Comparison of ENCODE assay signal across 17 cellular contexts in genomic region chr4:945274-946102, GRCh38. TPM values are rescaled to one million over a fixed set of nuclear protein-coding genes. Genes with fewer than 3 reads are reported as not detected.
DNase-seq lines count a peak whose midpoint lies in the region; TF ChIP-seq lines count a peak whose summit lies in the region.
"Had no signal": no experiment of that assay in that cellular context is flagged by ENCODE, and none has a peak within 500 bp of the region (broad histone marks: within the 10 kb centered on the region; RNA-seq: fewer than 3 reads in every experiment).

No MANE protein-coding gene starts in this region.

- no peak overlapping the region for H3K4ac ChIP-seq in mesenchymal stem cell (ENCODE audit: low read depth in 1 of 2, low read length in 2 of 2)

- BruUV-seq in Caco-2 (replicated peaks; lab: Mats Ljungman, UMichigan): no TSS peak

- TF ChIP-seq CTCF in Caco-2 (IDR thresholded peaks at IDR 0.05; ENCODE audit: insufficient read depth in 1 of 2, low read depth in 1 of 2, low read length in 1 of 2, severe bottlenecking in 1 of 2, unreplicated experiment in 1 of 2) (no peak), astrocyte of the spinal cord (IDR thresholded peaks at IDR 0.05; ENCODE audit: low read depth, low read length) (no peak)

- intact Hi-C loops in Caco-2 (cut with micrococcal nuclease; ENCODE audit: unreplicated experiment): no loop called here

- H3K23ac ChIP-seq in mesenchymal stem cell (ENCODE audit: low read length in 2 of 2): no peak overlapping the region

- H3K36me3 ChIP-seq in Caco-2 (ENCODE audit: control insufficient read depth, insufficient read depth, low read length) (no peaks in the 10 kb centered on the region), mesenchymal stem cell (ENCODE audit: control insufficient read depth in 1 of 2, insufficient read depth in 2 of 2, low read depth in 1 of 2, low read length in 2 of 2) (peaks cover 4 to 14% of the 10 kb centered on the region in 2 experiments)

- H3K18ac ChIP-seq in mesenchymal stem cell (ENCODE audit: low read depth in 1 of 2, low read length in 2 of 2): peak overlapping the region in 1 of 2 experiments; percentile 30

- no peak overlapping the region for H2AFZ ChIP-seq in mesenchymal stem cell (ENCODE audit: low read depth, low read length)
- H2AFZ ChIP-seq: PC-9 had no signal

- H3K4me3 ChIP-seq in Caco-2 (ENCODE audit: low read depth, low read length): no peak overlapping the region
- peak overlapping the region; percentile 3 for H3K4me3 ChIP-seq in astrocyte of the spinal cord (ENCODE audit: low read depth, low read length)
- no peak overlapping the region for H3K4me3 ChIP-seq in mesenchymal stem cell (ENCODE audit: insufficient read depth in 1 of 2, low read depth in 1 of 2, low read length in 2 of 2)
- H3K4me3 ChIP-seq: PC-9 had no signal

- no peak overlapping the region for H2AK5ac ChIP-seq in mesenchymal stem cell (ENCODE audit: low read length, severe bottlenecking)

- H4K8ac ChIP-seq in mesenchymal stem cell (ENCODE audit: low read length): no peak overlapping the region

- CTCF ChIA-PET in Caco-2 (lab: Charles Lee): no interaction called here

- H4K91ac ChIP-seq in mesenchymal stem cell (ENCODE audit: low read length): peak overlapping the region; percentile 46

- H3K4me1 ChIP-seq in Caco-2 (no peaks in the 10 kb centered on the region), mesenchymal stem cell (ENCODE audit: control insufficient read depth, insufficient read depth, low read depth, low read length) (peaks cover 22% of the 10 kb centered on the region)
- H3K4me1 ChIP-seq: foreskin keratinocyte had no signal

- H2BK15ac ChIP-seq in mesenchymal stem cell (ENCODE audit: low read depth, poor library complexity, severe bottlenecking): no peak overlapping the region

- no peaks in the 10 kb centered on the region for H3K27me3 Mint-ChIP-seq in Caco-2 (ENCODE audit: insufficient read depth, unreplicated experiment)
- H3K27me3 Mint-ChIP-seq: naive thymus-derived CD4-positive, alpha-beta T cell; T-cell had no signal

- DNase-seq in Caco-2 (no peak), astrocyte of the spinal cord (ENCODE audit: low read depth, low spot score) (no peak), mesenchymal stem cell (peak; percentile 14), cerebellar nuclear complex (lab: John Stamatoyannopoulos, UW) (no peak), KBM-7 (no peak), medulla oblongata (ENCODE audit: extremely low spot score) (no peak)
- DNase-seq: activated CD4-positive, alpha-beta T cell treated with anti-CD3 and anti-CD28 coated beads for 1 hour; activated T-cell treated with anti-CD3 and anti-CD28 coated beads for 4 hours; amygdala; DMS153; effector CD4-positive, alpha-beta T cell; foreskin keratinocyte; naive thymus-derived CD4-positive, alpha-beta T cell; NCI-H1105; NCI-H345; PC-9 had no signal

- no peaks in the 10 kb centered on the region for H3K9me3 Mint-ChIP-seq in Caco-2 (ENCODE audit: unreplicated experiment)
- H3K9me3 Mint-ChIP-seq: T-cell had no signal

- H2BK120ac ChIP-seq in mesenchymal stem cell (ENCODE audit: low read depth, low read length): no peak overlapping the region

- H3K9me3 ChIP-seq in Caco-2 (no peaks in the 10 kb centered on the region), mesenchymal stem cell (ENCODE audit: control insufficient read depth, low read length) (no peaks in the 10 kb centered on the region)

- peaks cover 26% of the 10 kb centered on the region for H3K79me1 ChIP-seq in mesenchymal stem cell (replicated peaks; ENCODE audit: low read length, poor library complexity, severe bottlenecking)

- no peak overlapping the region for H3K27ac ChIP-seq in mesenchymal stem cell (ENCODE audit: low read length, poor library complexity, severe bottlenecking)
- H3K27ac ChIP-seq: foreskin keratinocyte, PC-9 had no signal

- no peak overlapping the region for H2BK12ac ChIP-seq in mesenchymal stem cell (ENCODE audit: low read length in 2 of 2)

- H3K36me3 Mint-ChIP-seq in Caco-2 (ENCODE audit: insufficient read depth, unreplicated experiment): no peaks in the 10 kb centered on the region

- H3K27ac Mint-ChIP-seq in Caco-2 (ENCODE audit: unreplicated experiment): peak overlapping the region; percentile 18
- H3K27ac Mint-ChIP-seq: naive thymus-derived CD4-positive, alpha-beta T cell; T-cell had no signal

- POLR2A ChIA-PET in Caco-2 (lab: Charles Lee): no interaction called here

- H2BK5ac ChIP-seq in mesenchymal stem cell (ENCODE audit: low read depth, low read length, poor library complexity, severe bottlenecking): no peak overlapping the region

- no peaks in the 10 kb centered on the region for H3K27me3 ChIP-seq in Caco-2 (replicated peaks; ENCODE audit: control insufficient read depth, insufficient read depth, low read length)
- H3K27me3 ChIP-seq in mesenchymal stem cell (ENCODE audit: control insufficient read depth in 1 of 2, insufficient read depth in 1 of 2, low read length in 2 of 2): peaks cover 0 to 4% of the 10 kb centered on the region in 2 experiments

- in situ Hi-C loops in astrocyte of the spinal cord (cut with HindIII; ENCODE audit: low sequenced_read_pairs): no loop called here
- in situ Hi-C loops in KBM-7 (cut with MboI; ENCODE audit: low pct_unique_long_range_greater_than_20kb, low sequenced_read_pairs): no loop called here

- peaks cover 7% of the 10 kb centered on the region for H3K4me1 Mint-ChIP-seq in Caco-2 (ENCODE audit: low read depth, unreplicated experiment)

- no peak overlapping the region for H3K14ac ChIP-seq in mesenchymal stem cell (ENCODE audit: low read length in 2 of 2)

- no peak overlapping the region for H3K4me3 Mint-ChIP-seq in Caco-2 (ENCODE audit: unreplicated experiment)

- WGBS in mesenchymal stem cell: 25% methylated on average over 23 of the region's 28 CpGs

- peak overlapping the region; percentile 54 for H3K4me2 ChIP-seq in mesenchymal stem cell (ENCODE audit: low read length, poor library complexity, severe bottlenecking)
- H3K4me2 ChIP-seq: PC-9 had no signal

- no peak overlapping the region for H3K9ac ChIP-seq in mesenchymal stem cell (ENCODE audit: low read length)

RNA-seq across cellular contexts. Expression of gene TMEM175, which starts 13.2 kb away (rescaled TPM):
- total RNA-seq in Caco-2 (2022): 22.3 and 30.2 TPM in 2 replicates
- polyA plus RNA-seq in mesenchymal stem cell (2013, experiment 1 of 2): 20.5 TPM
- 23.0 TPM for polyA plus RNA-seq in mesenchymal stem cell (2013, experiment 2 of 2)

RNA-seq across cellular contexts. Expression of gene GAK, which starts 13.4 kb away (rescaled TPM):
- 126 TPM in 2 replicates for total RNA-seq in Caco-2 (2022)
- 65.4 TPM for polyA plus RNA-seq in mesenchymal stem cell (2013, experiment 1 of 2)
- polyA plus RNA-seq in mesenchymal stem cell (2013, experiment 2 of 2): 63.5 TPM

RNA-seq across cellular contexts. Expression of gene DGKQ, which starts 27.9 kb away (rescaled TPM):
- total RNA-seq in Caco-2 (2022): 13.9 and 14.1 TPM in 2 replicates
- 5.2 TPM for polyA plus RNA-seq in mesenchymal stem cell (2013, experiment 1 of 2)
- polyA plus RNA-seq in mesenchymal stem cell (2013, experiment 2 of 2): 5.1 TPM

RNA-seq across cellular contexts. Expression of gene IDUA, which starts 41.4 kb away (rescaled TPM):
- 26.4 and 26.9 TPM in 2 replicates for total RNA-seq in Caco-2 (2022)
- 14.5 TPM for polyA plus RNA-seq in mesenchymal stem cell (2013, experiment 1 of 2)
- polyA plus RNA-seq in mesenchymal stem cell (2013, experiment 2 of 2): 13.8 TPM

RNA-seq across cellular contexts. Expression of gene SLC26A1, which starts 47.7 kb away (rescaled TPM):
- total RNA-seq in Caco-2 (2022): 8.7 and 9.6 TPM in 2 replicates
- 0.15 TPM for polyA plus RNA-seq in mesenchymal stem cell (2013, experiment 1 of 2)
- polyA plus RNA-seq in mesenchymal stem cell (2013, experiment 2 of 2): 0.26 TPM
- total RNA-seq: foreskin keratinocyte had no signal
- polyA plus RNA-seq: foreskin keratinocyte had no signal
